ENCODE assay signal across 4 cellular contexts in the genomic region with DNA sequence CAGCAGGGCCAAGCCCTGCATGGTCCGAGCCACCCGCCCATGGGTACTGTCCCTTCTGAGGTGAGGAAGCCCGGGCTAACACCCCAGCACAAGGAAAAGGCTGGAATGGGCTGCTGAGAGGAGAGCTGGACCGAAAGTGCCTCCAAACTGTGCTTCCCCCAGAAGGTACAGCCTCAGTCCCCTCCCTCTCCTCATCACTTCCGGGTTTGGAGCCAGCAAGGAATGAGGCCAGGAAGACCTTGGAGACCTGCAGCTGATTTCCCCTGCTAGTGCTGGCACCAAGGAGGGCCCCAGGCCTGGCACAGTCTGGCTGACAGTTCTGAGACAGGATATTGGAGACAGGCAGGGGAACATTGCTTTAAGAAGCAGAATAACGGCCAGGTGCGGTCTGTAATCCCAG. TPM values are rescaled to one million over a fixed set of nuclear protein-coding genes. Genes with fewer than 3 reads are reported as not detected.
"Had no signal": no experiment of that assay in that cellular context is flagged by ENCODE, and none has a peak within 500 bp of the region (broad histone marks: within the 10 kb centered on the region; RNA-seq: fewer than 3 reads in every experiment).

No MANE protein-coding gene starts in this region.

RNA-seq across cellular contexts. Expression of a gene that starts 52.8 kb away (rescaled TPM):
- total RNA-seq: pulmonary artery endothelial cell, transverse colon, uterus had no signal
- polyA plus RNA-seq: urinary bladder had no signal
